ENCODE assay signal across 23 cellular contexts in the genomic region with DNA sequence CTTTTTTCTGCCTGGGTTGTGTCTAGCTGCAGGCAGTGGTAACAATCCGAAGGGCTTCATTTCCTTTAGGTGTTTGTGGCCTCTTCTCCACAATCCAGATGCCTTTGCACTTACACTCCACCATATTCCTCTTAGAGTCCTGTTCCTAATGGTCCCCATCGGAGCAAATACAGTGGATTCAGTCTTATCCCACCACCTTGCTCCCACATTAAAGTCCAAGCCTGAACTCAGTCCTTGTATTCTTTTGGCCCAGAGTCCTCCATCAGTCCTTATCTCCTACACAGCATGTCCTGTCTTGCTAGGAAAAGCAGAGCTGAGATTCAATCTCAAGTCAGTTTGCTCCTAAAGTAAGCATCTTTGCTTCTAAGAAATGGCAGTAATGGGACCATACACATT. TPM values are rescaled to one million over a fixed set of nuclear protein-coding genes. Genes with fewer than 3 reads are reported as not detected.
"Had no signal": no experiment of that assay in that cellular context is flagged by ENCODE, and none has a peak within 500 bp of the region (broad histone marks: within the 10 kb centered on the region; RNA-seq: fewer than 3 reads in every experiment).

No MANE protein-coding gene starts in this region.

- H3K27ac ChIP-seq: cardiac muscle cell, coronary artery, esophagus muscularis mucosa, gastroesophageal sphincter, left lung, parathyroid adenoma, psoas muscle, sigmoid colon, skin epidermis, stomach, suprapubic skin, tibial artery, upper lobe of right lung, vagina had no signal

- H3K36me3 ChIP-seq: cardiac muscle cell, esophagus muscularis mucosa, gastroesophageal sphincter, left lung, sigmoid colon, stomach, suprapubic skin, tibial artery, upper lobe of right lung, vagina had no signal

- H3K27me3 ChIP-seq: left lung, sigmoid colon, suprapubic skin, upper lobe of right lung, vagina had no signal

- DNase-seq: effector CD8-positive, alpha-beta T cell; kidney glomerular epithelial cell; left lung; mesenchymal stem cell; psoas muscle; retina; sigmoid colon; stimulated activated CD4-positive, alpha-beta T cell treated with anti-CD3 and anti-CD28 coated beads, Interleukin-2, amount 100 ng/mL, for 24 hours; stimulated activated CD4-positive, alpha-beta T cell treated with anti-CD3 and anti-CD28 coated beads, Interleukin-4, amount 100 ng/mL, for 4 hours; stimulated activated naive B cell treated with anti-CD40 and anti-IgM and Interleukin-4, amounts not matched to agents 10 μg/mL and 1 μg/mL and 100 μg/mL, for 72 hours; stomach; tibial artery; upper lobe of right lung had no signal

- H3K9me3 Mint-ChIP-seq: natural killer cell treated with Interleukin-12 subunit alpha and Interleukin-12 subunit beta and Interleukin-15 and Interleukin-18, amount 100 ng/mL, for 72 hours; stimulated activated naive B cell treated with anti-CD40 and anti-IgM and Interleukin-4, amounts not matched to agents 10 μg/mL and 1 μg/mL and 100 μg/mL, for 72 hours had no signal

- ATAC-seq: gastroesophageal sphincter; left lung; natural killer cell treated with Interleukin-12 subunit alpha and Interleukin-12 subunit beta and Interleukin-15 and Interleukin-18, amount 100 ng/mL, for 72 hours; psoas muscle; stimulated activated naive B cell treated with anti-CD40 and anti-IgM and Interleukin-4, amounts not matched to agents 10 μg/mL and 1 μg/mL and 100 μg/mL, for 72 hours; upper lobe of right lung had no signal

- H3K4me3 Mint-ChIP-seq: natural killer cell treated with Interleukin-12 subunit alpha and Interleukin-12 subunit beta and Interleukin-15 and Interleukin-18, amount 100 ng/mL, for 72 hours; stimulated activated naive B cell treated with anti-CD40 and anti-IgM and Interleukin-4, amounts not matched to agents 10 μg/mL and 1 μg/mL and 100 μg/mL, for 72 hours had no signal

- H3K36me3 Mint-ChIP-seq: natural killer cell treated with Interleukin-12 subunit alpha and Interleukin-12 subunit beta and Interleukin-15 and Interleukin-18, amount 100 ng/mL, for 72 hours; stimulated activated naive B cell treated with anti-CD40 and anti-IgM and Interleukin-4, amounts not matched to agents 10 μg/mL and 1 μg/mL and 100 μg/mL, for 72 hours had no signal

- H3K9me3 ChIP-seq: esophagus muscularis mucosa, gastroesophageal sphincter, left lung, psoas muscle, sigmoid colon, stomach, suprapubic skin, tibial artery, upper lobe of right lung, vagina had no signal

- H3K4me3 ChIP-seq: cardiac muscle cell, coronary artery, esophagus muscularis mucosa, gastroesophageal sphincter, left lung, lung, psoas muscle, sigmoid colon, skin epidermis, stomach, suprapubic skin, tibial artery, upper lobe of right lung, vagina had no signal

- H3K4me1 Mint-ChIP-seq: stimulated activated naive B cell treated with anti-CD40 and anti-IgM and Interleukin-4, amounts not matched to agents 10 μg/mL and 1 μg/mL and 100 μg/mL, for 72 hours had no signal

- H3K4me1 ChIP-seq: gastroesophageal sphincter, left lung, parathyroid adenoma, sigmoid colon, stomach, suprapubic skin, tibial artery, upper lobe of right lung, vagina had no signal

- H3K27ac Mint-ChIP-seq: natural killer cell treated with Interleukin-12 subunit alpha and Interleukin-12 subunit beta and Interleukin-15 and Interleukin-18, amount 100 ng/mL, for 72 hours; stimulated activated naive B cell treated with anti-CD40 and anti-IgM and Interleukin-4, amounts not matched to agents 10 μg/mL and 1 μg/mL and 100 μg/mL, for 72 hours had no signal

RNA-seq across cellular contexts. Expression of gene CYP2J2, which starts 8.8 kb away (rescaled TPM):
- total RNA-seq: natural killer cell treated with Interleukin-12 subunit alpha and Interleukin-12 subunit beta and Interleukin-15 and Interleukin-18, amount 100 ng/mL, for 72 hours had no signal
